In the genomic region with DNA sequence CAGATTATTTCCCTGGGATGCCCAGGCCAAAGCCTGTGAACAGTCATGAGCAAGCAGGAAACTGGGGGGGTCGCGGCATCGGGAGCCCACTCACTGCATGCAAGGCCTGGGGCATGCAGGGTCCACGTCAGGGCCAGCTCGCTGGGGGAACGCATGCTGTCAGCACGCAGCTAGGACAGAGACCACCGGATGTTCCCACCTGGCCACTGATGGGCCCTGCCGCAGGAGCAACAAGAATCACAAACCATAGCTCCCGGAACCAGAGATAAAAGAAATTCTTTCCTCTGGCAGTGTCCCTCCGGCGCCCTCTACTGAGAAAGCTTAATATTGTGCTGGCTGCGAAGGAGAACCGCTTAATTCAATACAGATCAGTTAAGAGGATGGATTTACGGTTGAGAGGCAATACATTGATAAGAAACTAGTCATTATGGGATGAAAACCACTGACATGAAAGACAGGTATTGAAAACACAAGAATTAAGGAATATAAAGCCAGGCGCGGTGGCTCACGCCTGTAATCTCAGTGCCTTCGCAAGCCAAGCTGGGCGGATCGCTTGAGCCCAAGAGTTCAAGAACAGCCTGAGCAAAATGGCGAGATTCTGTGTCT, we compare ENCODE assay signal across 7 cellular contexts. TPM values are rescaled to one million over a fixed set of nuclear protein-coding genes. Genes with fewer than 3 reads are reported as not detected.
A peak's percentile ranks its signal among the peaks of the same experiment; 100 is the strongest.
DNase-seq lines count a peak whose midpoint lies in the region; ATAC-seq, FAIRE-seq and TF ChIP-seq lines count a peak whose summit lies in the region.

No MANE protein-coding gene starts in this region.

- H3K4me1 ChIP-seq in kidney (ENCODE audit: control insufficient read depth in 1 of 2, insufficient read depth in 1 of 2, low read depth in 1 of 2, low read length in 2 of 2): peaks cover 0 to 2% of the 10 kb centered on the region in 2 donors

- FAIRE-seq in GM12892 (lab: Jason Lieb, UNC): no peak
- FAIRE-seq in bronchial epithelial cell (lab: Jason Lieb, UNC): no peak
- peak; percentile 32 for FAIRE-seq in kidney (lab: Jason Lieb, UNC)

- CTCF ChIA-PET in activated B cell treated with CpG ODN at 0.5 μM for 24 hours (lab: Charles Lee): interaction anchor here (0.6 to 3.1 kb wide), 27 partner anchors 8 to 598 kb away, joined by 3 to 41 read pairs (median 5); a partner anchor contains a TSS

- intact Hi-C loops in activated B cell treated with CpG ODN at 0.5 μM for 24 hours (cut with micrococcal nuclease) (loop anchor here (1.0 to 10.0 kb wide), 4 partner anchors 164 to 625 kb away; no protein-coding TSS in a partner anchor), kidney (cut with DNase I) (loop anchor here (10.0 kb wide), 2 partner anchors 165 to 255 kb away; a partner anchor contains a TSS)

- ATAC-seq in activated B cell treated with CpG ODN at 0.5 μM for 24 hours (ENCODE audit: low read depth) (peak; percentile 84), GM21576 (IDR thresholded peaks at IDR 0.05; ENCODE audit: unreplicated experiment) (no peak)

- H3K27me3 ChIP-seq in bronchial epithelial cell (ENCODE audit: control insufficient read depth, insufficient read depth, low read length): no peaks in the 10 kb centered on the region

- no peaks in the 10 kb centered on the region for H3K9me3 ChIP-seq in kidney (ENCODE audit: control insufficient read depth in 1 of 2, low read length in 2 of 2)

- H3K4me3 ChIP-seq in bronchial epithelial cell (ENCODE audit: low read depth, low read length) (no peak overlapping the region), kidney (ENCODE audit: low read length in 2 of 2) (no peak overlapping the region)

- TF ChIP-seq POLR2A in GM12892 (IDR thresholded peaks at IDR 0.05; ENCODE audit: low read depth, low read length): no peak

- no peaks in the 10 kb centered on the region for H3K36me3 Mint-ChIP-seq in activated B cell treated with CpG ODN at 0.5 μM for 24 hours (ENCODE audit: low read depth)

- peak; percentile 82 for TF ChIP-seq CTCF in activated B cell treated with CpG ODN at 0.5 μM for 24 hours (IDR thresholded peaks at IDR 0.05)
- peak; percentile 72 for TF ChIP-seq CTCF in bronchial epithelial cell (IDR thresholded peaks at IDR 0.05; ENCODE audit: insufficient read depth, low read length, severe bottlenecking)
- TF ChIP-seq CTCF in kidney (IDR thresholded peaks at IDR 0.05; ENCODE audit: borderline replicate concordance, extremely low read depth, insufficient read depth): peak; percentile 68

- H3K27me3 Mint-ChIP-seq in activated B cell treated with CpG ODN at 0.5 μM for 24 hours: peaks cover 5% of the 10 kb centered on the region

- H3K27ac Mint-ChIP-seq in activated B cell treated with CpG ODN at 0.5 μM for 24 hours: no peak overlapping the region

- POLR2A ChIA-PET in activated B cell treated with CpG ODN at 0.5 μM for 24 hours (lab: Charles Lee): interaction anchor here (0.5 to 1.3 kb wide), 4 partner anchors 108 to 258 kb away, joined by 3 to 12 read pairs (median 8); a partner anchor contains a TSS

- H3K9ac ChIP-seq in kidney (ENCODE audit: low read length in 2 of 2): no peak overlapping the region

- peak overlapping the region; percentile 46 for H3K4me3 Mint-ChIP-seq in activated B cell treated with CpG ODN at 0.5 μM for 24 hours

- peak; percentile 35 for DNase-seq in GM12892 (ENCODE audit: insufficient read length)
- peak; percentile 77 for DNase-seq in NCI-H2196 (lab: John Stamatoyannopoulos, UW; ENCODE audit: unreplicated experiment)
- DNase-seq in activated B cell treated with CpG ODN at 0.5 μM for 24 hours: peak; percentile 34
- DNase-seq in bronchial epithelial cell (ENCODE audit: low read depth): peak; percentile 51
- DNase-seq in kidney: no peak
- peak; percentile 34 to 50 (median 48) for DNase-seq in stimulated activated CD4-positive, alpha-beta T cell treated with anti-CD3 and anti-CD28 coated beads, Interleukin-1b, Interleukin-23, amount 100 ng/mL, for 24 hours (ENCODE audit: low read depth in 4 of 4, low spot score in 1 of 4)

- H3K36me3 ChIP-seq in bronchial epithelial cell (ENCODE audit: control insufficient read depth, insufficient read depth, low read length): no peaks in the 10 kb centered on the region
- no peaks in the 10 kb centered on the region for H3K36me3 ChIP-seq in kidney (ENCODE audit: control insufficient read depth in 1 of 2, insufficient read depth in 2 of 2, low read length in 2 of 2)

- H3K9me3 Mint-ChIP-seq in activated B cell treated with CpG ODN at 0.5 μM for 24 hours: no peaks in the 10 kb centered on the region

- H3K4me1 Mint-ChIP-seq in activated B cell treated with CpG ODN at 0.5 μM for 24 hours: peaks cover 3% of the 10 kb centered on the region

- no peak overlapping the region for H3K27ac ChIP-seq in kidney (ENCODE audit: low read depth in 2 of 2, low read length in 2 of 2)

RNA-seq across cellular contexts. Expression of a gene that starts 32.6 kb away (rescaled TPM):
- polyA plus RNA-seq in GM12892 (2012; ENCODE audit: missing spikeins): not detected
- total RNA-seq in activated B cell treated with CpG ODN at 0.5 μM for 24 hours (not detected in 2 replicates), bronchial epithelial cell (0.13 TPM in 1 of 2 replicates, not detected in the other), kidney (not detected)
- not detected for polyA plus RNA-seq in kidney (ENCODE audit: insufficient read depth, low read depth, low replicate concordance)

RNA-seq across cellular contexts. Expression of a gene that starts 34.8 kb away (rescaled TPM):
- 1.1 TPM for polyA plus RNA-seq in GM12892 (2012; ENCODE audit: missing spikeins)
- total RNA-seq in activated B cell treated with CpG ODN at 0.5 μM for 24 hours: 0.49 and 0.93 TPM in 2 replicates
- total RNA-seq in bronchial epithelial cell: 5.1 and 6.3 TPM in 2 replicates
- total RNA-seq in kidney: 3.6 TPM
- 2.1 TPM for polyA plus RNA-seq in kidney (ENCODE audit: insufficient read depth, low read depth, low replicate concordance)

RNA-seq across cellular contexts. Expression of a gene that starts 40.5 kb away (rescaled TPM):
- polyA plus RNA-seq in GM12892 (2012; ENCODE audit: missing spikeins): not detected
- not detected in 2 replicates for total RNA-seq in activated B cell treated with CpG ODN at 0.5 μM for 24 hours
- not detected in 2 replicates for total RNA-seq in bronchial epithelial cell
- 0.13 TPM for total RNA-seq in kidney
- polyA plus RNA-seq in kidney (ENCODE audit: insufficient read depth, low read depth, low replicate concordance): not detected

RNA-seq across cellular contexts. Expression of a gene that starts 59.1 kb away (rescaled TPM):
- not detected for polyA plus RNA-seq in GM12892 (2012; ENCODE audit: missing spikeins)
- total RNA-seq in activated B cell treated with CpG ODN at 0.5 μM for 24 hours: not detected in 2 replicates
- not detected in 2 replicates for total RNA-seq in bronchial epithelial cell
- total RNA-seq in kidney: not detected
- polyA plus RNA-seq in kidney (ENCODE audit: insufficient read depth, low read depth, low replicate concordance): not detected
